8 cellular contexts compared by ENCODE assay signal in genomic region chr11:62602141-62603071, GRCh38. TPM values are rescaled to one million over a fixed set of nuclear protein-coding genes. Genes with fewer than 3 reads are reported as not detected.
DNase-seq lines count a peak whose midpoint lies in the region; ATAC-seq and TF ChIP-seq lines count a peak whose summit lies in the region.

No MANE protein-coding gene starts in this region.

- intact Hi-C loops in posterior cingulate gyrus (cut with DNase I), result no loop called here

- H3K4me1 ChIP-seq in BE2C, result no peaks in the 10 kb centered on the region

- no peak for TF ChIP-seq CTCF in BE2C (IDR thresholded peaks at IDR 0.05; ENCODE audit: low read depth, low read length)

- no peaks in the 10 kb centered on the region for H3K27me3 ChIP-seq in BE2C

- H3K36me3 ChIP-seq in BE2C, result peaks cover 16% of the 10 kb centered on the region

- DNase-seq in AG08395 (ENCODE audit: low spot score), result peak; percentile 70
- DNase-seq in NCI-H748 treated with DMSO at 0.1 percent for 48 hours (lab: John Stamatoyannopoulos, UW), result peak; percentile 71
- DNase-seq in astrocyte of the hippocampus (ENCODE audit: low read depth, low spot score), result peak; percentile 81
- DNase-seq in hepatic stellate cell (ENCODE audit: low spot score), result peak; percentile 81
- DNase-seq in posterior cingulate gyrus, result peak in 9 of 10 donors; percentile 51 to 95 (median 64)
- no peak for DNase-seq in BE2C

- no peaks in the 10 kb centered on the region for H3K9me3 ChIP-seq in BE2C

- ATAC-seq in GM18505 (IDR thresholded peaks at IDR 0.05; ENCODE audit: unreplicated experiment) (no peak), HG03108 (IDR thresholded peaks at IDR 0.05; ENCODE audit: unreplicated experiment) (no peak)

- TF ChIP-seq POLR2A in GM18505 (IDR thresholded peaks at IDR 0.05; ENCODE audit: borderline replicate concordance, extremely low read depth, insufficient read depth, insufficient read length), result peak; percentile 66

- no peak overlapping the region; the same call in 1 of the 2 replicates for H3K4me3 ChIP-seq in BE2C (ENCODE audit: low read depth, low read length)

RNA-seq across cellular contexts. Expression of gene MTA2, which starts 0.7 kb away (rescaled TPM):
- polyA plus RNA-seq in BE2C (2012; ENCODE audit: insufficient read depth, insufficient read length, low read depth), result 83.3 TPM

RNA-seq across cellular contexts. Expression of gene EML3, which starts 10.2 kb away (rescaled TPM):
- polyA plus RNA-seq in BE2C (2012; ENCODE audit: insufficient read depth, insufficient read length, low read depth), result 33.4 TPM

RNA-seq across cellular contexts. Expression of gene ROM1, which starts 10.7 kb away (rescaled TPM):
- polyA plus RNA-seq in BE2C (2012; ENCODE audit: insufficient read depth, insufficient read length, low read depth), result 3.5 TPM

RNA-seq across cellular contexts. Expression of gene TUT1, which starts 11.1 kb away (rescaled TPM):
- polyA plus RNA-seq in BE2C (2012; ENCODE audit: insufficient read depth, insufficient read length, low read depth), result 61.8 TPM

RNA-seq across cellular contexts. Expression of gene B3GAT3, which starts 19.4 kb away (rescaled TPM):
- polyA plus RNA-seq in BE2C (2012; ENCODE audit: insufficient read depth, insufficient read length, low read depth), result 50.8 TPM
